Comparison of ENCODE assay signal across 17 cellular contexts in genomic region chr14:102911991-102912761, GRCh38. TPM values are rescaled to one million over a fixed set of nuclear protein-coding genes. Genes with fewer than 3 reads are reported as not detected.
DNase-seq lines count a peak whose midpoint lies in the region; ATAC-seq and TF ChIP-seq lines count a peak whose summit lies in the region.
"Had no signal": no experiment of that assay in that cellular context is flagged by ENCODE, and none has a peak within 500 bp of the region (broad histone marks: within the 10 kb centered on the region; RNA-seq: fewer than 3 reads in every experiment).

No MANE protein-coding gene starts in this region.

- in situ Hi-C loops in GM18951 (cut with MboI; ENCODE audit: low sequenced_read_pairs, unreplicated experiment) (no loop called here), GM23248 (cut with MboI) (loop anchor here (10.0 kb wide), 2 partner anchors 137 to 217 kb away; partner anchors contain the start of gene TRAF3)

- TF ChIP-seq CTCF in spleen (IDR thresholded peaks at IDR 0.05 in 8 of 11, conservative IDR thresholded peaks at IDR 0.05 in 3 of 11), result no peak

- no peaks in the 10 kb centered on the region for H3K9me2 ChIP-seq in GM23248 (ENCODE audit: insufficient read depth)

- no peaks in the 10 kb centered on the region for H3K9me3 Mint-ChIP-seq in activated T-cell treated with anti-CD3 and anti-CD28 coated beads, Interleukin-2, amount 50 U/mL, for 24 hours
- H3K9me3 Mint-ChIP-seq: CD4-positive, alpha-beta memory T cell had no signal

- no peaks in the 10 kb centered on the region for H3K4me1 Mint-ChIP-seq in activated T-cell treated with anti-CD3 and anti-CD28 coated beads, Interleukin-2, amount 50 U/mL, for 24 hours (ENCODE audit: low read depth)

- H3K9me3 ChIP-seq in spleen (no peaks in the 10 kb centered on the region), GM23248 (ENCODE audit: low read depth) (no peaks in the 10 kb centered on the region)

- H3K4me2 ChIP-seq in GM23248 (ENCODE audit: unreplicated experiment), result no peak overlapping the region

- DNase-seq in activated T-cell treated with anti-CD3 and anti-CD28 coated beads, Interleukin-2, amount 50 U/mL, for 24 hours, result no peak
- no peak for DNase-seq in activated T-cell treated with anti-CD3 and anti-CD28 coated beads, Interleukin-2, amount 50 U/mL, for 48 hours
- DNase-seq in ecto neural progenitor cell (ENCODE audit: low spot score) (peak; percentile 44), spleen (peak; percentile 69), GM23248 (no peak), NCI-H526 (lab: John Stamatoyannopoulos, UW) (no peak)
- DNase-seq: CD4-positive, alpha-beta memory T cell; DMS79; NCI-H187; NCI-H345; NCI-H526 treated with DMSO at 0.1 percent for 48 hours; OCI-M1 had no signal

- TF ChIP-seq POLR2A in GM18951 (IDR thresholded peaks at IDR 0.05; ENCODE audit: extremely low read depth, insufficient read depth, insufficient read length) (peak; percentile 14), spleen (IDR thresholded peaks at IDR 0.05) (no peak)

- H2AFZ ChIP-seq in GM23248, result no peak overlapping the region

- H3K9ac ChIP-seq in GM23248, result no peak overlapping the region

- H3K27me3 ChIP-seq in spleen (replicated peaks in 1 of 7) (no peaks in the 10 kb centered on the region), GM23248 (replicated peaks; ENCODE audit: insufficient read depth) (no peaks in the 10 kb centered on the region)

- H3K4me3 ChIP-seq in spleen (no peak overlapping the region), GM23248 (no peak overlapping the region)

- no peaks in the 10 kb centered on the region for H3K79me2 ChIP-seq in GM23248 (ENCODE audit: insufficient read depth)

- no peaks in the 10 kb centered on the region for H3K27me3 Mint-ChIP-seq in activated T-cell treated with anti-CD3 and anti-CD28 coated beads, Interleukin-2, amount 50 U/mL, for 24 hours
- H3K27me3 Mint-ChIP-seq: CD4-positive, alpha-beta memory T cell had no signal

- no peak overlapping the region for H3K4me3 Mint-ChIP-seq in activated T-cell treated with anti-CD3 and anti-CD28 coated beads, Interleukin-2, amount 50 U/mL, for 24 hours
- H3K4me3 Mint-ChIP-seq: CD4-positive, alpha-beta memory T cell had no signal

- peaks cover 3 to 65% (median 24%) of the 10 kb centered on the region in 6 donors for H3K36me3 ChIP-seq in spleen
- H3K36me3 ChIP-seq in GM23248 (ENCODE audit: low read depth), result no peaks in the 10 kb centered on the region

- WGBS in spleen, 5 donors, result 90 to 94% (median 94%) methylated on average over 11 to 21 of the region's 21 CpGs
- 95% methylated on average over 20 to 21 of the region's 21 CpGs for WGBS in GM23248 (ENCODE audit: low coverage in 1 of 2, low lambda C conversion rate in 2 of 2, missing lambda C conversion rate in 2 of 2), 2 experiments

- no peaks in the 10 kb centered on the region for H4K20me1 ChIP-seq in GM23248 (ENCODE audit: insufficient read depth)

- H3K27ac Mint-ChIP-seq in activated T-cell treated with anti-CD3 and anti-CD28 coated beads, Interleukin-2, amount 50 U/mL, for 24 hours, result peak overlapping the region; percentile 29

- intact Hi-C loops in spleen (cut with DNase I; ENCODE audit: low total_unique reads), result no loop called here

- no peaks in the 10 kb centered on the region for H3F3A ChIP-seq in GM23248 (ENCODE audit: insufficient read depth)

- H3K27ac ChIP-seq in spleen, result no peak overlapping the region
- no peak overlapping the region for H3K27ac ChIP-seq in GM23248
- H3K27ac ChIP-seq: HL-60 had no signal

- H3K36me3 Mint-ChIP-seq in activated T-cell treated with anti-CD3 and anti-CD28 coated beads, Interleukin-2, amount 50 U/mL, for 24 hours (ENCODE audit: low read depth), result peaks cover 52% of the 10 kb centered on the region

- ATAC-seq in GM21390 (IDR thresholded peaks at IDR 0.05; ENCODE audit: unreplicated experiment), result no peak
- ATAC-seq: HCT116 had no signal

- H3K4me1 ChIP-seq in spleen, result peaks cover 8 to 46% (median 33%) of the 10 kb centered on the region in 6 donors
- H3K4me1 ChIP-seq in GM23248 (ENCODE audit: insufficient read depth), result no peaks in the 10 kb centered on the region

RNA-seq across cellular contexts. Expression of gene AMN, which starts 10.3 kb away (rescaled TPM):
- total RNA-seq in spleen, result 1 to 10 TPM in 6 of 7 donors, under 1 TPM in 1; 0.65 to 3.0 (median 2.4) TPM
- polyA plus RNA-seq in spleen, result 1 to 10 TPM; 1.6 to 2.2 (median 2.1) TPM
- not detected in 2 replicates for total RNA-seq in GM23248 (2014; rRNA removed; shearing (Covaris generic))
- polyA plus RNA-seq in GM23248 (2016; fragmentation: Nextera tagmentation; extraction: Ambion mirVana), result not detected in 2 replicates
- total RNA-seq: RPMI7951 had no signal

Comparison
In these comparisons a context has a peak if more than half of its experiments do, and no peak if none do; other contexts are left out.
1. DNase-seq: peak in ecto neural progenitor cell (single experiment) and spleen (single experiment); none in activated T-cell treated with anti-CD3 and anti-CD28 coated beads, Interleukin-2, amount 50 U/mL, for 24 hours (single experiment), activated T-cell treated with anti-CD3 and anti-CD28 coated beads, Interleukin-2, amount 50 U/mL, for 48 hours (0 of 2), GM23248 (single experiment) and NCI-H526 (0 of 2).